In genomic region chrX:48025561-48025960, GRCh38 we compare ENCODE assay signal across 1 cellular context.
TF ChIP-seq lines count a peak whose summit lies in the region.

No MANE protein-coding gene starts in this region.

TF ChIP-seq in GM23338, 12 proteins besides CTCF, POLR2A, EP300 and RAD21:
- TF ChIP-seq, protein P1, sequence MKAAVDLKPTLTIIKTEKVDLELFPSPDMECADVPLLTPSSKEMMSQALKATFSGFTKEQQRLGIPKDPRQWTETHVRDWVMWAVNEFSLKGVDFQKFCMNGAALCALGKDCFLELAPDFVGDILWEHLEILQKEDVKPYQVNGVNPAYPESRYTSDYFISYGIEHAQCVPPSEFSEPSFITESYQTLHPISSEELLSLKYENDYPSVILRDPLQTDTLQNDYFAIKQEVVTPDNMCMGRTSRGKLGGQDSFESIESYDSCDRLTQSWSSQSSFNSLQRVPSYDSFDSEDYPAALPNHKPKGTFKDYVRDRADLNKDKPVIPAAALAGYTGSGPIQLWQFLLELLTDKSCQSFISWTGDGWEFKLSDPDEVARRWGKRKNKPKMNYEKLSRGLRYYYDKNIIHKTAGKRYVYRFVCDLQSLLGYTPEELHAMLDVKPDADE (IDR thresholded peaks at IDR 0.05) = no peak
- no peak for TF ChIP-seq CREB1 (CRISPR knock-in tag; IDR thresholded peaks at IDR 0.05; ENCODE audit: low read depth)
- TF ChIP-seq STAT1 (IDR thresholded peaks at IDR 0.05; ENCODE audit: unreplicated experiment) = no peak
